ENCODE assay signal across 16 cellular contexts in genomic region chr6:74368746-74369145, GRCh38.
"Had no signal": no experiment of that assay in that cellular context is flagged by ENCODE, and none has a peak within 500 bp of the region (broad histone marks: within the 10 kb centered on the region; RNA-seq: fewer than 3 reads in every experiment).

No MANE protein-coding gene starts in this region.

- H3K4me1 ChIP-seq: neural progenitor cell, parathyroid adenoma, sigmoid colon, tibial nerve, vagina had no signal

- H2AFZ ChIP-seq: neural progenitor cell, parathyroid adenoma had no signal

- H3K4me2 ChIP-seq: neural progenitor cell had no signal

- H3K79me2 ChIP-seq: parathyroid adenoma had no signal

- H3K27ac ChIP-seq: neural progenitor cell, parathyroid adenoma, sigmoid colon, tibial nerve, vagina had no signal

- H3K9me3 ChIP-seq: sigmoid colon, tibial nerve, vagina had no signal

- H3K36me3 ChIP-seq: neural progenitor cell, sigmoid colon, tibial nerve, vagina had no signal

- H3K9ac ChIP-seq: neural progenitor cell, parathyroid adenoma had no signal

- H3K4me3 ChIP-seq: neural progenitor cell, sigmoid colon, tibial nerve, vagina had no signal

- DNase-seq: activated CD4-positive, alpha-beta memory T cell treated with anti-CD3 and anti-CD28 coated beads, Interleukin-2, amount 10 ng/mL, durations not matched to agents 7 days and 5 days; activated CD4-positive, alpha-beta T cell treated with anti-CD3 and anti-CD28 coated beads for 36 hours; activated gamma-delta T cell; activated T-cell treated with anti-CD3 and anti-CD28 coated beads, Interleukin-2, amount 50 U/mL, for 48 hours; anterior cingulate cortex; islet precursor cell; naive B cell; sigmoid colon; stimulated activated CD4-positive, alpha-beta T cell treated with anti-CD3 and anti-CD28 coated beads, Interleukin-4, amount 100 ng/mL, for 1 hour; stimulated activated naive CD4-positive, alpha-beta T cell; substantia nigra; T-helper 17 cell had no signal

- ATAC-seq: activated CD4-positive, alpha-beta T cell treated with anti-CD3 and anti-CD28 coated beads for 36 hours; T-helper 17 cell had no signal

- H3K27me3 ChIP-seq: neural progenitor cell, sigmoid colon, tibial nerve, vagina had no signal
